ENCODE assay signal across 34 cellular contexts in the genomic region with DNA sequence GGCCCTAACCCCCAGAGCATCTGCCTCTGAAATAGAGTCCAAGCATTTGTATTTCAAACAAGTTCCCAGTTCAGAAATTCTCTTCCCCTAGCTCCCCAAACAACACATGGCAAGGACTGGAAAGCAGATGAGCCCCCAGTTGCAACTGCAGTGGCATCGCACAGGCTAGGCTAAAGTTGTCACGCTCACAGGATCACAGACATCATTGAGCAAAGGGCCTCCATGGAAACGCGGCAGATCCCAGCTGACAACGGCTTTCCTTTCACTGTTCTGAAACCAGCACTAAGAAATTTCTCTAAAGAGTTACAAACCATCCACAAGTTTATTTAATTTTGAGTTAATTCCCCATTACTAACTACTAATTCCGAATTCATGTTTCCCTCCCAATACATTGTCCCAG.
"Had no signal": no experiment of that assay in that cellular context is flagged by ENCODE, and none has a peak within 500 bp of the region (broad histone marks: within the 10 kb centered on the region; RNA-seq: fewer than 3 reads in every experiment).

No MANE protein-coding gene starts in this region.

- H3K36me3 Mint-ChIP-seq: activated CD8-positive, alpha-beta memory T cell treated with anti-CD3 and anti-CD28 coated beads, Interleukin-2, amount 10 ng/mL, durations not matched to agents 7 days and 5 days; activated naive CD4-positive, alpha-beta T cell treated with anti-CD3 and anti-CD28 coated beads, Interleukin-2, amount 10 ng/mL, durations not matched to agents 7 days and 5 days; activated naive CD8-positive, alpha-beta T cell treated with anti-CD3 and anti-CD28 coated beads, Interleukin-2, amount 10 ng/mL, durations not matched to agents 7 days and 5 days had no signal

- H3K27ac ChIP-seq: ascending aorta, cardiac muscle cell, VCaP had no signal

- H3K4me3 ChIP-seq: ascending aorta, cardiac muscle cell had no signal

- H3K4me3 Mint-ChIP-seq: activated B cell treated with CpG ODN at 0.5 μM for 24 hours; activated CD4-positive, alpha-beta memory T cell treated with anti-CD3 and anti-CD28 coated beads, Interleukin-2, amount 10 ng/mL, durations not matched to agents 7 days and 5 days; activated CD4-positive, alpha-beta T cell treated with anti-CD3 and anti-CD28 coated beads, Interleukin-2, amount 10 ng/mL, durations not matched to agents 24 days and 14 days; activated CD8-positive, alpha-beta memory T cell treated with anti-CD3 and anti-CD28 coated beads, Interleukin-2, amount 10 ng/mL, durations not matched to agents 7 days and 5 days; activated CD8-positive, alpha-beta T cell treated with anti-CD3 and anti-CD28 coated beads, Interleukin-2, amount 10 ng/mL, durations not matched to agents 7 days and 5 days; activated naive CD4-positive, alpha-beta T cell treated with anti-CD3 and anti-CD28 coated beads, Interleukin-2, amount 10 ng/mL, durations not matched to agents 7 days and 5 days; activated naive CD4-positive, alpha-beta T cell treated with anti-CD3 and anti-CD28 coated beads, Interleukin-2, amount 50 U/mL, for 24 hours; activated naive CD8-positive, alpha-beta T cell; activated naive CD8-positive, alpha-beta T cell treated with anti-CD3 and anti-CD28 coated beads, Interleukin-2, amount 10 ng/mL, durations not matched to agents 7 days and 5 days; activated naive CD8-positive, alpha-beta T cell treated with anti-CD3 and anti-CD28 coated beads, Interleukin-2, amount 50 U/mL, for 24 hours; activated T-cell treated with anti-CD3 and anti-CD28 coated beads, Interleukin-2, amount 50 U/mL, for 24 hours; brain; central memory CD8-positive, alpha-beta T cell; T-helper 1 cell treated with Interleukin-12 subunit alpha and Interleukin-12 subunit beta and Interleukin-4 antibody, amounts not matched to agents 30 μg/mL and 1 μg/mL, for 36 hours; T-helper 2 cell treated with Interferon-gamma antibody and Interleukin-4, amounts not matched to agents 5 μg/mL and 100 μg/mL, for 36 hours had no signal

- ATAC-seq: activated CD8-positive, alpha-beta memory T cell treated with anti-CD3 and anti-CD28 coated beads, Interleukin-2, amount 10 ng/mL, durations not matched to agents 7 days and 5 days; activated CD8-positive, alpha-beta T cell treated with anti-CD3 and anti-CD28 coated beads, Interleukin-2, amount 10 ng/mL, durations not matched to agents 7 days and 5 days; activated naive CD8-positive, alpha-beta T cell treated with anti-CD3 and anti-CD28 coated beads, Interleukin-2, amount 50 U/mL, for 24 hours had no signal

- H3K27me3 Mint-ChIP-seq: activated B cell treated with CpG ODN at 0.5 μM for 24 hours; activated CD4-positive, alpha-beta memory T cell treated with anti-CD3 and anti-CD28 coated beads, Interleukin-2, amount 10 ng/mL, durations not matched to agents 7 days and 5 days; activated CD4-positive, alpha-beta T cell treated with anti-CD3 and anti-CD28 coated beads, Interleukin-2, amount 10 ng/mL, durations not matched to agents 24 days and 14 days; activated CD8-positive, alpha-beta memory T cell treated with anti-CD3 and anti-CD28 coated beads, Interleukin-2, amount 10 ng/mL, durations not matched to agents 7 days and 5 days; activated naive CD4-positive, alpha-beta T cell treated with anti-CD3 and anti-CD28 coated beads, Interleukin-2, amount 10 ng/mL, durations not matched to agents 7 days and 5 days; activated naive CD4-positive, alpha-beta T cell treated with anti-CD3 and anti-CD28 coated beads, Interleukin-2, amount 50 U/mL, for 24 hours; activated naive CD8-positive, alpha-beta T cell; activated naive CD8-positive, alpha-beta T cell treated with anti-CD3 and anti-CD28 coated beads, Interleukin-2, amount 10 ng/mL, durations not matched to agents 7 days and 5 days; activated naive CD8-positive, alpha-beta T cell treated with anti-CD3 and anti-CD28 coated beads, Interleukin-2, amount 50 U/mL, for 24 hours; activated T-cell treated with anti-CD3 and anti-CD28 coated beads, Interleukin-2, amount 50 U/mL, for 24 hours; central memory CD8-positive, alpha-beta T cell had no signal

- H3K27ac Mint-ChIP-seq: activated B cell treated with CpG ODN at 0.5 μM for 24 hours; activated CD4-positive, alpha-beta memory T cell treated with anti-CD3 and anti-CD28 coated beads, Interleukin-2, amount 10 ng/mL, durations not matched to agents 7 days and 5 days; activated CD4-positive, alpha-beta T cell treated with anti-CD3 and anti-CD28 coated beads, Interleukin-2, amount 10 ng/mL, durations not matched to agents 24 days and 14 days; activated CD8-positive, alpha-beta memory T cell treated with anti-CD3 and anti-CD28 coated beads, Interleukin-2, amount 10 ng/mL, durations not matched to agents 7 days and 5 days; activated CD8-positive, alpha-beta T cell treated with anti-CD3 and anti-CD28 coated beads, Interleukin-2, amount 10 ng/mL, durations not matched to agents 7 days and 5 days; activated naive CD4-positive, alpha-beta T cell treated with anti-CD3 and anti-CD28 coated beads, Interleukin-2, amount 50 U/mL, for 24 hours; activated naive CD8-positive, alpha-beta T cell; activated naive CD8-positive, alpha-beta T cell treated with anti-CD3 and anti-CD28 coated beads, Interleukin-2, amount 10 ng/mL, durations not matched to agents 7 days and 5 days; activated naive CD8-positive, alpha-beta T cell treated with anti-CD3 and anti-CD28 coated beads, Interleukin-2, amount 50 U/mL, for 24 hours; activated T-cell treated with anti-CD3 and anti-CD28 coated beads, Interleukin-2, amount 50 U/mL, for 24 hours; activated T-helper 2 cell treated with anti-CD3 and anti-CD28 coated beads, Interferon-gamma antibody, Interleukin-2, Interleukin-4, amounts not matched to agents 10 μg/mL and 5 μg/mL and 100 μg/mL, durations not matched to agents 14 hours and 24 hours and 36 hours; brain; T-helper 1 cell treated with Interleukin-12 subunit alpha and Interleukin-12 subunit beta and Interleukin-4 antibody, amounts not matched to agents 30 μg/mL and 1 μg/mL, for 36 hours; T-helper 2 cell treated with Interferon-gamma antibody and Interleukin-4, amounts not matched to agents 5 μg/mL and 100 μg/mL, for 36 hours had no signal

- DNase-seq: activated B cell treated with CpG ODN at 0.5 μM for 24 hours; activated CD4-positive, alpha-beta memory T cell treated with anti-CD3 and anti-CD28 coated beads, Interleukin-2, amount 10 ng/mL, durations not matched to agents 7 days and 5 days; activated CD4-positive, alpha-beta T cell treated with anti-CD3 and anti-CD28 coated beads for 4 hours; activated CD4-positive, alpha-beta T cell treated with anti-CD3 and anti-CD28 coated beads, Interleukin-2, amount 10 ng/mL, durations not matched to agents 24 days and 14 days; activated CD4-positive, alpha-beta T cell treated with anti-CD3 and anti-CD28 coated beads, Interleukin-2, amount 50 U/mL, for 1 hour; activated CD4-positive, alpha-beta T cell treated with anti-CD3 and anti-CD28 coated beads, Interleukin-2, amount 50 U/mL, for 4 hours; activated CD4-positive, CD25-positive, alpha-beta regulatory T cell treated with anti-CD3 and anti-CD28 coated beads, Interleukin-2, amount 50 U/mL, for 72 hours; activated CD8-positive, alpha-beta memory T cell treated with anti-CD3 and anti-CD28 coated beads for 24 hours; activated CD8-positive, alpha-beta memory T cell treated with anti-CD3 and anti-CD28 coated beads, Interleukin-2, amount 10 ng/mL, durations not matched to agents 7 days and 5 days; activated CD8-positive, alpha-beta memory T cell treated with anti-CD3 and anti-CD28 coated beads, Interleukin-2, amount 50 U/mL, for 48 hours; activated CD8-positive, alpha-beta T cell treated with anti-CD3 and anti-CD28 coated beads, Interleukin-2, amount 10 ng/mL, durations not matched to agents 7 days and 5 days; activated effector memory CD4-positive, alpha-beta T cell treated with Interleukin-2 at 50 U/mL for 16 hours; activated gamma-delta T cell; activated naive CD4-positive, alpha-beta T cell treated with anti-CD3 and anti-CD28 coated beads, Interleukin-2, amount 10 ng/mL, durations not matched to agents 7 days and 5 days; activated naive CD4-positive, alpha-beta T cell treated with Interleukin-2 at 50 U/mL for 16 hours; activated naive CD8-positive, alpha-beta T cell treated with anti-CD3 and anti-CD28 coated beads, Interleukin-2, amount 10 ng/mL, durations not matched to agents 7 days and 5 days; activated naive CD8-positive, alpha-beta T cell treated with anti-CD3 and anti-CD28 coated beads, Interleukin-2, amount 50 U/mL, for 24 hours; activated T-cell treated with anti-CD3 and anti-CD28 coated beads, Interleukin-2, amount 50 U/mL, for 24 hours; activated T-cell treated with anti-CD3 and anti-CD28 coated beads, Interleukin-2, amount 50 U/mL, for 48 hours; caudate nucleus; cerebellar nuclear complex; T-helper 1 cell; T-helper 2 cell; T-helper 9 cell had no signal

- H3K4me1 ChIP-seq: ascending aorta had no signal

- H3K36me3 ChIP-seq: cardiac muscle cell had no signal

- H3K27me3 ChIP-seq: ascending aorta, cardiac muscle cell had no signal

- H3K4me1 Mint-ChIP-seq: activated B cell treated with CpG ODN at 0.5 μM for 24 hours; activated CD4-positive, alpha-beta memory T cell treated with anti-CD3 and anti-CD28 coated beads, Interleukin-2, amount 10 ng/mL, durations not matched to agents 7 days and 5 days; activated CD4-positive, alpha-beta T cell treated with anti-CD3 and anti-CD28 coated beads, Interleukin-2, amount 10 ng/mL, durations not matched to agents 24 days and 14 days; activated CD8-positive, alpha-beta memory T cell treated with anti-CD3 and anti-CD28 coated beads, Interleukin-2, amount 10 ng/mL, durations not matched to agents 7 days and 5 days; activated naive CD4-positive, alpha-beta T cell treated with anti-CD3 and anti-CD28 coated beads, Interleukin-2, amount 10 ng/mL, durations not matched to agents 7 days and 5 days; activated naive CD4-positive, alpha-beta T cell treated with anti-CD3 and anti-CD28 coated beads, Interleukin-2, amount 50 U/mL, for 24 hours; activated naive CD8-positive, alpha-beta T cell treated with anti-CD3 and anti-CD28 coated beads, Interleukin-2, amount 10 ng/mL, durations not matched to agents 7 days and 5 days; activated naive CD8-positive, alpha-beta T cell treated with anti-CD3 and anti-CD28 coated beads, Interleukin-2, amount 50 U/mL, for 24 hours; central memory CD8-positive, alpha-beta T cell had no signal
